Comparison of ENCODE assay signal across 12 cellular contexts in the genomic region with DNA sequence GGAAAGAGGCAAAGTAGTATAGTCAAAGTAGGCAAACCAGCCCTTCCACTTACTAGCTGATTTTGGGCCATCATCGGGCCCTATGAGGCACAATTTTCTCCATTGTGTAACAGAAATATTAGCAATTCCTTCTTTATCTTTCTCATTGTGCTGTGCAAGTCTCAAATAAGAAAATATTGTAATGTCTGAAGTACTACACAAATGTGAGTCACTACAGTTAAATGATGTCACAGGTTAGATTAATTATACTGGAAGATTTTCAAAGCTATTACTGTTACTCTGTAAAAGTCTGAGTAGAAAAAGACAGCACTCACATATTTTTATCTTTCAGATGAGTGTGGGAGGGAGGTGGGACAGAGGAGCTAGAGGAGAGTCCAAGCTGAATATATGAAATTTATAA. TPM values are rescaled to one million over a fixed set of nuclear protein-coding genes. Genes with fewer than 3 reads are reported as not detected.
DNase-seq lines count a peak whose midpoint lies in the region; ATAC-seq, FAIRE-seq and TF ChIP-seq lines count a peak whose summit lies in the region.
"Had no signal": no experiment of that assay in that cellular context is flagged by ENCODE, and none has a peak within 500 bp of the region (broad histone marks: within the 10 kb centered on the region; RNA-seq: fewer than 3 reads in every experiment).

No MANE protein-coding gene starts in this region.

- no peaks in the 10 kb centered on the region for H3K27me3 ChIP-seq in astrocyte (ENCODE audit: insufficient read depth, low read length)

- H3K9me3 Mint-ChIP-seq in astrocyte (ENCODE audit: unreplicated experiment): no peaks in the 10 kb centered on the region

- no peak overlapping the region for H3K4me3 Mint-ChIP-seq in astrocyte (ENCODE audit: unreplicated experiment)

- DNase-seq in astrocyte (ENCODE audit: low read depth) (peak; percentile 88), omental fat pad (ENCODE audit: low spot score) (no peak), DMS153 (lab: John Stamatoyannopoulos, UW) (no peak), urothelium cell line (ENCODE audit: low spot score) (no peak), NCI-H1092 (lab: John Stamatoyannopoulos, UW) (no peak)
- DNase-seq: central memory CD4-positive, alpha-beta T cell; GOT3; NK-92 treated with Interleukin-12 subunit alpha and Interleukin-12 subunit beta, amount 100 ng/mL, for 24 hours had no signal

- no peaks in the 10 kb centered on the region for H4K20me1 ChIP-seq in astrocyte (ENCODE audit: insufficient read depth, low read length)

- peak overlapping the region; percentile 43 for H3K4me2 ChIP-seq in astrocyte (ENCODE audit: low read length)

- H3K36me3 Mint-ChIP-seq in astrocyte (ENCODE audit: low read depth, unreplicated experiment): no peaks in the 10 kb centered on the region

- H3K27ac Mint-ChIP-seq in astrocyte (ENCODE audit: unreplicated experiment): no peak overlapping the region

- H3K36me3 ChIP-seq in astrocyte (ENCODE audit: insufficient read depth, low read length): no peaks in the 10 kb centered on the region
- H3K36me3 ChIP-seq: prostate gland had no signal

- FAIRE-seq in astrocyte (lab: Jason Lieb, UNC): peak; percentile 39
- FAIRE-seq in urothelium cell line (lab: Jason Lieb, UNC): no peak

- ATAC-seq in GM18868 (IDR thresholded peaks at IDR 0.05; ENCODE audit: unreplicated experiment): peak; percentile 32
- peak; percentile 47 for ATAC-seq in HG02852 (IDR thresholded peaks at IDR 0.05; ENCODE audit: unreplicated experiment)
- ATAC-seq in omental fat pad (ENCODE audit: low FRiP score): peak; percentile 81
- no peak for ATAC-seq in GM21360 (IDR thresholded peaks at IDR 0.05; ENCODE audit: unreplicated experiment)

- no peaks in the 10 kb centered on the region for H3K9me3 ChIP-seq in astrocyte (ENCODE audit: insufficient read depth, low read depth, low read length)
- H3K9me3 ChIP-seq: prostate gland had no signal

- H3K79me2 ChIP-seq in astrocyte (ENCODE audit: insufficient read depth, low read length): no peaks in the 10 kb centered on the region

- peak overlapping the region; percentile 48 for H2AFZ ChIP-seq in astrocyte (ENCODE audit: low read depth, low read length)

- H3K27me3 Mint-ChIP-seq in astrocyte (ENCODE audit: low read depth, unreplicated experiment): no peaks in the 10 kb centered on the region

- H3K27ac ChIP-seq in astrocyte (ENCODE audit: low read depth, low read length): peak overlapping the region; percentile 60
- H3K27ac ChIP-seq: prostate gland had no signal

- peaks cover 16% of the 10 kb centered on the region for H3K4me1 Mint-ChIP-seq in astrocyte (ENCODE audit: low read depth, unreplicated experiment)

- peaks cover 17% of the 10 kb centered on the region for H3K4me1 ChIP-seq in astrocyte (ENCODE audit: insufficient read depth, low read length)
- H3K4me1 ChIP-seq: prostate gland had no signal

- peak overlapping the region; percentile 43 for H3K9ac ChIP-seq in astrocyte (ENCODE audit: low read length)

- no peak overlapping the region for H3K4me3 ChIP-seq in astrocyte (ENCODE audit: insufficient read depth, low read depth, low read length)
- H3K4me3 ChIP-seq: prostate gland had no signal

- no peak for TF ChIP-seq CTCF in astrocyte (IDR thresholded peaks at IDR 0.05; ENCODE audit: insufficient read depth, low read depth, low read length)
- no peak for TF ChIP-seq CTCF in omental fat pad (IDR thresholded peaks at IDR 0.05)

RNA-seq across cellular contexts. Expression of gene TMC1, which starts 12.4 kb away (rescaled TPM):
- 0.10 TPM in 1 of 2 replicates, not detected in the other for total RNA-seq in astrocyte
- total RNA-seq in omental fat pad: under 1 TPM in 3 of 4 donors, not detected in 1; 0.12 to 0.56 (median 0.13) TPM
